Comparison of ENCODE assay signal across 1 cellular context in genomic region chr14:77032854-77033621, GRCh38.
TF ChIP-seq lines count a peak whose summit lies in the region.

No MANE protein-coding gene starts in this region.

TF ChIP-seq in HepG2, 621 proteins besides CTCF, POLR2A, EP300 and RAD21 (continued from another document and continues in another):
- 0 out of 2 replicates have a peak, but pooled peaks have one; percentile 12 for TF ChIP-seq RNF2 (conservative IDR thresholded peaks at IDR 0.05; ENCODE audit: low read depth)
- TF ChIP-seq ATF3 (CRISPR knock-in tag; IDR thresholded peaks at IDR 0.05): no peak
- TF ChIP-seq PAF1 (CRISPR knock-in tag; IDR thresholded peaks at IDR 0.05): no peak
- no peak for TF ChIP-seq ATAD3A (CRISPR knock-in tag; IDR thresholded peaks at IDR 0.05)
- TF ChIP-seq ZNF614 (CRISPR knock-in tag; IDR thresholded peaks at IDR 0.05; ENCODE audit: borderline replicate concordance): 0 out of 2 replicates have a peak, but pooled peaks have one; percentile 48
- peak; percentile 69; the same call in 1 of the 2 replicates for TF ChIP-seq WIZ (CRISPR knock-in tag; IDR thresholded peaks at IDR 0.05)
- TF ChIP-seq RBAK (CRISPR knock-in tag; IDR thresholded peaks at IDR 0.05): no peak
- no peak for TF ChIP-seq CBX5 (CRISPR knock-in tag; IDR thresholded peaks at IDR 0.05; ENCODE audit: borderline replicate concordance)
- no peak for TF ChIP-seq PLRG1 (conservative IDR thresholded peaks at IDR 0.05)
- 0 out of 2 replicates have a peak, but pooled peaks have one; percentile 10 for TF ChIP-seq HOXA5 (CRISPR knock-in tag; IDR thresholded peaks at IDR 0.05)
- TF ChIP-seq HNF4G (IDR thresholded peaks at IDR 0.05; ENCODE audit: borderline replicate concordance, low read depth, low read length): no peak
- TF ChIP-seq HNF4G (CRISPR knock-in tag; IDR thresholded peaks at IDR 0.05; ENCODE audit: borderline replicate concordance, low read depth): no peak
- no peak for TF ChIP-seq ZNF850 (CRISPR knock-in tag; conservative IDR thresholded peaks at IDR 0.05)
- no peak for TF ChIP-seq ZNF841 (CRISPR knock-in tag; IDR thresholded peaks at IDR 0.05; ENCODE audit: borderline replicate concordance)
- TF ChIP-seq ZNF292 (CRISPR knock-in tag; IDR thresholded peaks at IDR 0.05; ENCODE audit: borderline replicate concordance, low read depth): no peak
- no peak for TF ChIP-seq TEF (CRISPR knock-in tag; IDR thresholded peaks at IDR 0.05)
- no peak for TF ChIP-seq JUN (CRISPR knock-in tag; IDR thresholded peaks at IDR 0.05)
- TF ChIP-seq ZNF274 (CRISPR knock-in tag; IDR thresholded peaks at IDR 0.05): no peak
- no peak for TF ChIP-seq FOXA1 (IDR thresholded peaks at IDR 0.05)
- no peak for TF ChIP-seq FOXA1 (CRISPR knock-in tag; IDR thresholded peaks at IDR 0.05)
- no peak for TF ChIP-seq IKZF1 (IDR thresholded peaks at IDR 0.05)
- no peak for TF ChIP-seq CBFB (CRISPR knock-in tag; IDR thresholded peaks at IDR 0.05)
- 0 out of 2 replicates have a peak, but pooled peaks have one; percentile 23 for TF ChIP-seq ZSCAN21 (CRISPR knock-in tag; IDR thresholded peaks at IDR 0.05; ENCODE audit: borderline replicate concordance)
- TF ChIP-seq TBP (CRISPR knock-in tag; IDR thresholded peaks at IDR 0.05): no peak
- no peak for TF ChIP-seq SRF (IDR thresholded peaks at IDR 0.05; ENCODE audit: low read depth, low read length)
- TF ChIP-seq JARID2 (CRISPR knock-in tag; IDR thresholded peaks at IDR 0.05; ENCODE audit: insufficient replicate concordance): no peak
- TF ChIP-seq NFKB2 (CRISPR knock-in tag; IDR thresholded peaks at IDR 0.05; ENCODE audit: borderline replicate concordance): no peak; the same call in 1 of the 2 replicates
- TF ChIP-seq HMG20B (CRISPR knock-in tag; conservative IDR thresholded peaks at IDR 0.05): peak; percentile 58; the same call in 1 of the 2 replicates
- TF ChIP-seq POLR2AphosphoS5 (IDR thresholded peaks at IDR 0.05; ENCODE audit: low read depth, low read length): peak; percentile 45
- peak; percentile 50; the same call in 1 of the 2 replicates for TF ChIP-seq ARID4A (CRISPR knock-in tag; IDR thresholded peaks at IDR 0.05; ENCODE audit: borderline replicate concordance)
- TF ChIP-seq PAWR (CRISPR knock-in tag; IDR thresholded peaks at IDR 0.05; ENCODE audit: borderline replicate concordance): no peak
- TF ChIP-seq PRDM10 (CRISPR knock-in tag; IDR thresholded peaks at IDR 0.05; ENCODE audit: low read depth): no peak
- no peak for TF ChIP-seq ZFP36L2 (CRISPR knock-in tag; IDR thresholded peaks at IDR 0.05)
- no peak; the same call in 1 of the 2 replicates for TF ChIP-seq TFDP2 (CRISPR knock-in tag; IDR thresholded peaks at IDR 0.05)
- no peak for TF ChIP-seq ZNF17 (CRISPR knock-in tag; IDR thresholded peaks at IDR 0.05)
- no peak for TF ChIP-seq ZNF432 (CRISPR knock-in tag; IDR thresholded peaks at IDR 0.05; ENCODE audit: borderline replicate concordance)
- no peak for TF ChIP-seq PRDM4 (CRISPR knock-in tag; IDR thresholded peaks at IDR 0.05; ENCODE audit: borderline replicate concordance)
- TF ChIP-seq CHD4 (IDR thresholded peaks at IDR 0.05; ENCODE audit: borderline replicate concordance, low read length): no peak
- peak; percentile 98 for TF ChIP-seq CEBPB (IDR thresholded peaks at IDR 0.05; ENCODE audit: borderline replicate concordance, low read depth, low read length)
- 0 out of 2 replicates have a peak, but pooled peaks have one; percentile 48 for TF ChIP-seq TEAD2 (CRISPR knock-in tag; IDR thresholded peaks at IDR 0.05)
- TF ChIP-seq ZNF414 (CRISPR knock-in tag; IDR thresholded peaks at IDR 0.05): no peak
- no peak; the same call in 1 of the 2 replicates for TF ChIP-seq SATB2 (CRISPR knock-in tag; IDR thresholded peaks at IDR 0.05)
- TF ChIP-seq TSC22D2 (CRISPR knock-in tag; IDR thresholded peaks at IDR 0.05; ENCODE audit: borderline replicate concordance): no peak
- no peak for TF ChIP-seq ZFP1 (CRISPR knock-in tag; IDR thresholded peaks at IDR 0.05)
- no peak for TF ChIP-seq ZNF629 (CRISPR knock-in tag; conservative IDR thresholded peaks at IDR 0.05)
- no peak for TF ChIP-seq FOSL1 (CRISPR knock-in tag; IDR thresholded peaks at IDR 0.05; ENCODE audit: borderline replicate concordance)
- no peak for TF ChIP-seq SKI (IDR thresholded peaks at IDR 0.05; ENCODE audit: partially characterized antibody)
- TF ChIP-seq MTF1 (CRISPR knock-in tag; IDR thresholded peaks at IDR 0.05): no peak
- 0 out of 2 replicates have a peak, but pooled peaks have one; percentile 52 for TF ChIP-seq ZNF709 (CRISPR knock-in tag; IDR thresholded peaks at IDR 0.05)
- TF ChIP-seq THAP9 (CRISPR knock-in tag; IDR thresholded peaks at IDR 0.05; ENCODE audit: borderline replicate concordance): no peak
- no peak for TF ChIP-seq MEF2D (CRISPR knock-in tag; IDR thresholded peaks at IDR 0.05)
- no peak for TF ChIP-seq ATF2 (CRISPR knock-in tag; IDR thresholded peaks at IDR 0.05)
- TF ChIP-seq SOX6 (IDR thresholded peaks at IDR 0.05): no peak
- TF ChIP-seq SOX6 (CRISPR knock-in tag; IDR thresholded peaks at IDR 0.05): peak; percentile 40; the same call in 1 of the 2 replicates
